Comparison of ENCODE assay signal across 1 cellular context in the genomic region with DNA sequence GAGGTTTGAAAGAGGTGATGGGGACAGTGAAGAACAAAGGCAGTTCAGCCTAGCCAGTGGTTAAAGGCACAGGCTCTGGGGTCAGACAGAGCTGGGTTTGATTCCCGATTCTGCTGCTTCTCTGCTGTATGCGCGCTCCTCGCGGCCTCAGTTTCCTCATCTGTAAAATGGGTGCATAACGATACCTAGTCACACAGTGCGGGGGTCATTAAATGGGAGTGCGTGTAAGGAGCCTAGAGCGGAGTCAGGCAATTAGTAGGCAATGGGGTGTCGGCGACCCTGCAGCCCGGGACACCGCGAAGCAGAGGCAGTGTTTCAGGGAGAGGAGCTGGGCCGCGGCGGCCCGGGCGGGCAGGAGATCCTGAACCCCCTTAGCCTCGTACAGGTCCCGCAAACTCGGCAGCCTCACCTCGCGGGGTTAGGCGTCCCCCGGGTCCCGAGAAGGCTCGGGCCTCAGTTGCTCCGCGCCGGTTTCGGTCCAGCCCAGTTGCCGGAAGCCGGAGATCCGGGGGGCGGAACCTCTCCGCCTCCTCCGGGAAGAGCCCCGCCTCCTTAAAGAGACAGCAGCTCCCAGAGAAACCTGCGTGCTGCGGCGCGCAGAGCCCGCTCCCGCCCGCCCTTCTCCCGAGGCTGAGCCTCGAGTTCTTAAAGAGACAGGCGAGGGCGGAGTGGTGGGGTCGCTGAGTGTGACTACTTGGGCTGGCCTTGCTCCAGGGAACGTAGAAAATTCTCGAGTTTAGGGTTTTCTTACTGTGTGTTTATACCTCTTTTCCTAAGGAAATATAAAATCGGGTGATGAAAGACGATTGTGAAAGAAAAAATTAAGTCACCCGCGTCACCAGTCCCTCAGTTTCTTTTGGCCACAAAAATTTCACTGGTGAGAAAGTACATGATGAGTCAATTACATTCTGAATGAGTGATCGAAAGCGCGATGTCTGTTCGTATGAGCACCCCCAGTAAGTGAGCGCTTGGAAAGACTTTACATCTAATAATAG.
TF ChIP-seq lines count a peak whose summit lies in the region.

A gene (minus strand): TSS at position 494 of the 995 bp plus-strand sequence. CDS start 860 bp downstream, outside the sequence.

TF ChIP-seq in H1, 55 proteins besides CTCF, POLR2A, EP300 and RAD21 (continued from another document):
- TF ChIP-seq HDAC6 (IDR thresholded peaks at IDR 0.05; ENCODE audit: low read depth, low read length), result no peak
- no peak for TF ChIP-seq RNF2 (IDR thresholded peaks at IDR 0.05; ENCODE audit: borderline replicate concordance, low read depth, low read length, missing control alignments, poor library complexity, severe bottlenecking)
- peak; percentile 72 for TF ChIP-seq PHF8 (conservative IDR thresholded peaks at IDR 0.05; ENCODE audit: low read depth, low read length)
- TF ChIP-seq KDM4A (IDR thresholded peaks at IDR 0.05; ENCODE audit: low read depth, low read length, severe bottlenecking), result peak; percentile 87
- peak; percentile 55 for TF ChIP-seq ASH2L (IDR thresholded peaks at IDR 0.05; ENCODE audit: low read length)
- TF ChIP-seq, protein P1, sequence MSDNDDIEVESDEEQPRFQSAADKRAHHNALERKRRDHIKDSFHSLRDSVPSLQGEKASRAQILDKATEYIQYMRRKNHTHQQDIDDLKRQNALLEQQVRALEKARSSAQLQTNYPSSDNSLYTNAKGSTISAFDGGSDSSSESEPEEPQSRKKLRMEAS (IDR thresholded peaks at IDR 0.05), result peak; percentile 37
- peak in 1 of 2 experiments; percentile 60; a peak in 1 of 4 replicates for TF ChIP-seq SIN3A (conservative IDR thresholded peaks at IDR 0.05 in 1 of 2, IDR thresholded peaks at IDR 0.05 in 1 of 2; ENCODE audit: low read depth in 1 of 2, low read length in 2 of 2)
- TF ChIP-seq KDM1A (IDR thresholded peaks at IDR 0.05; ENCODE audit: borderline replicate concordance, low read length), result peak; percentile 99
- TF ChIP-seq SP4 (IDR thresholded peaks at IDR 0.05; ENCODE audit: low read length), result peak; percentile 61; the same call in 1 of the 2 replicates
- TF ChIP-seq, protein P2, sequence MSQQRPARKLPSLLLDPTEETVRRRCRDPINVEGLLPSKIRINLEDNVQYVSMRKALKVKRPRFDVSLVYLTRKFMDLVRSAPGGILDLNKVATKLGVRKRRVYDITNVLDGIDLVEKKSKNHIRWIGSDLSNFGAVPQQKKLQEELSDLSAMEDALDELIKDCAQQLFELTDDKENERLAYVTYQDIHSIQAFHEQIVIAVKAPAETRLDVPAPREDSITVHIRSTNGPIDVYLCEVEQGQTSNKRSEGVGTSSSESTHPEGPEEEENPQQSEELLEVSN (IDR thresholded peaks at IDR 0.05), result peak; percentile 72
